1 cellular context compared by ENCODE assay signal in the genomic region with DNA sequence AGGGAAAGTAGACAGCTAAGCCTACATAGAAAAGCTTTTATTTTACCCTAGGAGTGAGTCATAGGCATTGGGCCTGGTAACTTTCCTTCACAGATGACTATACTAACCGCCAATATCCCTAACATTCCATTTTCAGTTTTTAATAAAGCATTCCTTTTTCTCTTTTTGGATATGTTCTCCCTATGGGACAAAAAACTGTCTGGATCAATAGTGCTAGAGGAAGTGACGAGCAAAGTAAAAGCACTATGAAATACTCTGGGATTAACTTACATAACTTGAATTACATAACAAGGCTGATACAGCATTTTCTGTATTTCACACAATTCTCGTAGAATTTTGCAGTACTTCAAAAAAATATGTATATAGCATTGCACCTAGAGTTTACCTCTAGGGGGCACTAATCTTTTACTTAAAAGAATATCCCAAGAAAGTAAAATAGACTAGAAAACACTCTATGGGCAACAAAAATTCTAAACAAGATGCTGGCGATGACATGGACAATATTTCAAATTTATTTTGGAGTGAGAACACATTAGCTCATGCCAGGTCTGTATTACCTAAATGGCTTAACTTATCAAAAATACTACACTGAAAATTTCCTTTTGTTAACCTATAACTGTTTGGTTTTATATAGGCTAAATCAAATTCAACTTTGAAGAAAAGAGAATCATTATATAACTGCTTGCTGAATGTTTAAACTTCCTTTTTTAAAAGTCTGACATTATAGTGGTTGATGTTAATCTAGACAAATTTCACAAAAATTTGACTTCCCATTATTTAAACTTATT.
TF ChIP-seq lines count a peak whose summit lies in the region.

No MANE protein-coding gene starts in this region.

TF ChIP-seq in WTC11, 78 proteins besides CTCF, POLR2A, EP300 and RAD21 (continued from another document):
- TF ChIP-seq, protein P1, sequence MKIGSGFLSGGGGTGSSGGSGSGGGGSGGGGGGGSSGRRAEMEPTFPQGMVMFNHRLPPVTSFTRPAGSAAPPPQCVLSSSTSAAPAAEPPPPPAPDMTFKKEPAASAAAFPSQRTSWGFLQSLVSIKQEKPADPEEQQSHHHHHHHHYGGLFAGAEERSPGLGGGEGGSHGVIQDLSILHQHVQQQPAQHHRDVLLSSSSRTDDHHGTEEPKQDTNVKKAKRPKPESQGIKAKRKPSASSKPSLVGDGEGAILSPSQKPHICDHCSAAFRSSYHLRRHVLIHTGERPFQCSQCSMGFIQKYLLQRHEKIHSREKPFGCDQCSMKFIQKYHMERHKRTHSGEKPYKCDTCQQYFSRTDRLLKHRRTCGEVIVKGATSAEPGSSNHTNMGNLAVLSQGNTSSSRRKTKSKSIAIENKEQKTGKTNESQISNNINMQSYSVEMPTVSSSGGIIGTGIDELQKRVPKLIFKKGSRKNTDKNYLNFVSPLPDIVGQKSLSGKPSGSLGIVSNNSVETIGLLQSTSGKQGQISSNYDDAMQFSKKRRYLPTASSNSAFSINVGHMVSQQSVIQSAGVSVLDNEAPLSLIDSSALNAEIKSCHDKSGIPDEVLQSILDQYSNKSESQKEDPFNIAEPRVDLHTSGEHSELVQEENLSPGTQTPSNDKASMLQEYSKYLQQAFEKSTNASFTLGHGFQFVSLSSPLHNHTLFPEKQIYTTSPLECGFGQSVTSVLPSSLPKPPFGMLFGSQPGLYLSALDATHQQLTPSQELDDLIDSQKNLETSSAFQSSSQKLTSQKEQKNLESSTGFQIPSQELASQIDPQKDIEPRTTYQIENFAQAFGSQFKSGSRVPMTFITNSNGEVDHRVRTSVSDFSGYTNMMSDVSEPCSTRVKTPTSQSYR (CRISPR knock-in tag; IDR thresholded peaks at IDR 0.05), result no peak
